Comparison of ENCODE assay signal across 2 cellular contexts in the genomic region with DNA sequence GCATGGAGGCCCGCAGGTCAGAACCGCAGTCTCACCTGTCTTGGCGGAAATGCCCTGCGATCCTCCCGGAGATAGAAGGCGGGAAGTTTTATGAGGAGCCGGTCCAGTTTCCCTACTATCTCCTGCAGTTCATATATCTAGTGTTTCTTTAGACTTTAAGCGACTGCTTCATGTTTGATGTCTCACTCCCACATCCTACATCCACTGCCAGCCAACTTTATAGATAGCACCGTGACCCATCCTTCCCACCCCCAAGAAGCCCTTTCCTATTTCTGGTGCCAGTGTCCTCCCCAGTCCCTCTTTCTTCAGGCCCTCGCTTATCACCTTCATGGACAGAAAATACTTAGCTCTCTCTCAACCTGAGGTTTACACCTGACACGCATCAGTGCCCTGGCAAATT. TPM values are rescaled to one million over a fixed set of nuclear protein-coding genes. Genes with fewer than 3 reads are reported as not detected.
"Had no signal": no experiment of that assay in that cellular context is flagged by ENCODE, and none has a peak within 500 bp of the region (broad histone marks: within the 10 kb centered on the region; RNA-seq: fewer than 3 reads in every experiment).

No MANE protein-coding gene starts in this region.

RNA-seq across cellular contexts. Expression of a gene that starts 0.9 kb away (rescaled TPM):
- total RNA-seq: LHCN-M2, M059J had no signal
